Comparison of ENCODE assay signal across 9 cellular contexts in genomic region chr15:38440353-38441129, GRCh38. TPM values are rescaled to one million over a fixed set of nuclear protein-coding genes. Genes with fewer than 3 reads are reported as not detected.
DNase-seq lines count a peak whose midpoint lies in the region; ATAC-seq lines count a peak whose summit lies in the region.
"Had no signal": no experiment of that assay in that cellular context is flagged by ENCODE, and none has a peak within 500 bp of the region (broad histone marks: within the 10 kb centered on the region; RNA-seq: fewer than 3 reads in every experiment).

No MANE protein-coding gene starts in this region.

- H3K4me1 Mint-ChIP-seq in activated CD4-positive, alpha-beta T cell treated with anti-CD3 and anti-CD28 coated beads for 36 hours, result peaks cover 5% of the 10 kb centered on the region
- H3K4me1 Mint-ChIP-seq in effector memory CD8-positive, alpha-beta T cell (ENCODE audit: low read depth in 2 of 2), result peaks cover 3 to 6% of the 10 kb centered on the region in 2 donors

- H3K9ac ChIP-seq in BLaER1 (no peak overlapping the region), mesendoderm (ENCODE audit: low read length) (no peak overlapping the region)

- H4K5ac ChIP-seq in mesendoderm (ENCODE audit: low read length), result no peak overlapping the region

- H4K8ac ChIP-seq in mesendoderm (ENCODE audit: low read depth, low read length), result no peak overlapping the region

- H3K79me1 ChIP-seq in mesendoderm (ENCODE audit: low read length), result no peaks in the 10 kb centered on the region

- H3K9me3 ChIP-seq in BLaER1, result peaks cover 6% of the 10 kb centered on the region; the same call in 1 of the 2 replicates

- ATAC-seq in GM18907 (IDR thresholded peaks at IDR 0.05; ENCODE audit: unreplicated experiment) (peak; percentile 81), HG03196 (IDR thresholded peaks at IDR 0.05; ENCODE audit: unreplicated experiment) (peak; percentile 50)
- peak; percentile 90 for ATAC-seq in activated CD4-positive, alpha-beta T cell treated with anti-CD3 and anti-CD28 coated beads for 36 hours
- peak; percentile 98 for ATAC-seq in effector memory CD8-positive, alpha-beta T cell (replicated peaks)

- H3K4me2 ChIP-seq in BLaER1 (peak overlapping the region; percentile 79), mesendoderm (ENCODE audit: low read length) (no peak overlapping the region)

- intact Hi-C loops in activated CD4-positive, alpha-beta T cell treated with anti-CD3 and anti-CD28 coated beads for 36 hours (cut with DNase I, micrococcal nuclease), result loop anchor here (1.0 to 10.0 kb wide), 5 partner anchors 250 to 1140 kb away; partner anchors contain the start of gene THBS1 (in 1 of the 2)

- H2BK15ac ChIP-seq in mesendoderm (replicated peaks; ENCODE audit: low read depth), result no peak overlapping the region

- peak overlapping the region; percentile 23 for H3K27ac Mint-ChIP-seq in activated CD4-positive, alpha-beta T cell treated with anti-CD3 and anti-CD28 coated beads for 36 hours
- no peak overlapping the region for H3K27ac Mint-ChIP-seq in effector memory CD8-positive, alpha-beta T cell
- H3K27ac Mint-ChIP-seq: IgD-negative memory B cell had no signal

- H3K4ac ChIP-seq in mesendoderm (ENCODE audit: low read depth, low read length), result no peak overlapping the region

- CTCF ChIA-PET in activated CD4-positive, alpha-beta T cell treated with anti-CD3 and anti-CD28 coated beads for 36 hours (lab: Charles Lee), result interaction anchor here (0.6 to 5.7 kb wide), 48 partner anchors 10 to 1316 kb away, joined by 3 to 154 read pairs (median 5); partner anchors contain the start of genes FAM98B and RASGRP1

- peaks cover 26% of the 10 kb centered on the region for H3K4me1 ChIP-seq in BLaER1
- no peaks in the 10 kb centered on the region for H3K4me1 ChIP-seq in mesendoderm (ENCODE audit: control insufficient read depth, low read depth, low read length)

- WGBS in mesendoderm (ENCODE audit: extremely low coverage, insufficient coverage, low lambda C conversion rate), result no CpG with 5 or more reads among the region's 9 CpGs

- no peaks in the 10 kb centered on the region for H3K36me3 ChIP-seq in BLaER1
- no peaks in the 10 kb centered on the region for H3K36me3 ChIP-seq in mesendoderm (ENCODE audit: control insufficient read depth, insufficient read depth, low read length)

- H2AK5ac ChIP-seq in mesendoderm (ENCODE audit: low read length), result no peak overlapping the region

- H2BK5ac ChIP-seq in mesendoderm (ENCODE audit: low read length), result no peak overlapping the region

- POLR2A ChIA-PET in activated CD4-positive, alpha-beta T cell treated with anti-CD3 and anti-CD28 coated beads for 36 hours (lab: Charles Lee), result interaction anchor here (0.8 to 1.2 kb wide), 3 partner anchors 123 to 1140 kb away, joined by 3 to 4 read pairs (median 3); no protein-coding TSS in a partner anchor

- H3K9me3 Mint-ChIP-seq in activated CD4-positive, alpha-beta T cell treated with anti-CD3 and anti-CD28 coated beads for 36 hours (ENCODE audit: low read depth), result no peaks in the 10 kb centered on the region
- H3K9me3 Mint-ChIP-seq in effector memory CD8-positive, alpha-beta T cell, result no peaks in the 10 kb centered on the region

- no peaks in the 10 kb centered on the region for H3K79me2 ChIP-seq in mesendoderm (ENCODE audit: control insufficient read depth, insufficient read depth, low read length)

- DNase-seq in NCI-H460 (ENCODE audit: extremely low read depth, low read depth) (peak; percentile 54), mesendoderm (peak; percentile 85), stromal cell of bone marrow (ENCODE audit: low read depth) (peak; percentile 24)
- DNase-seq in activated CD4-positive, alpha-beta T cell treated with anti-CD3 and anti-CD28 coated beads for 36 hours, result peak; percentile 67
- DNase-seq in effector memory CD8-positive, alpha-beta T cell, result peak; percentile 42 to 48 (median 46)

- H3K27me3 ChIP-seq in BLaER1 (no peaks in the 10 kb centered on the region), mesendoderm (ENCODE audit: insufficient read depth, low read length, poor library complexity) (no peaks in the 10 kb centered on the region)

- no peaks in the 10 kb centered on the region for H4K20me1 ChIP-seq in BLaER1

- H2BK120ac ChIP-seq in mesendoderm (ENCODE audit: low read depth, low read length), result no peak overlapping the region

- no peak overlapping the region for H3K4me3 Mint-ChIP-seq in activated CD4-positive, alpha-beta T cell treated with anti-CD3 and anti-CD28 coated beads for 36 hours
- H3K4me3 Mint-ChIP-seq in effector memory CD8-positive, alpha-beta T cell, result no peak overlapping the region

- no peak overlapping the region for H3K56ac ChIP-seq in mesendoderm (ENCODE audit: low read length)

- no peaks in the 10 kb centered on the region for H3K36me3 Mint-ChIP-seq in activated CD4-positive, alpha-beta T cell treated with anti-CD3 and anti-CD28 coated beads for 36 hours (ENCODE audit: low read depth)
- peaks cover 2% of the 10 kb centered on the region for H3K36me3 Mint-ChIP-seq in effector memory CD8-positive, alpha-beta T cell (ENCODE audit: insufficient read depth)

- H3K4me3 ChIP-seq in BLaER1 (no peak overlapping the region), mesendoderm (ENCODE audit: low read length) (no peak overlapping the region)

- H3K23ac ChIP-seq in mesendoderm (ENCODE audit: low read length), result no peak overlapping the region

- H3K27ac ChIP-seq in BLaER1 (peak overlapping the region; percentile 56; the same call in 1 of the 2 replicates), mesendoderm (ENCODE audit: low read depth, low read length) (no peak overlapping the region)

- no peak overlapping the region for H3K18ac ChIP-seq in mesendoderm (ENCODE audit: low read length)

- peaks cover 14% of the 10 kb centered on the region for H3K27me3 Mint-ChIP-seq in activated CD4-positive, alpha-beta T cell treated with anti-CD3 and anti-CD28 coated beads for 36 hours
- H3K27me3 Mint-ChIP-seq in effector memory CD8-positive, alpha-beta T cell, result peaks cover 44 to 50% of the 10 kb centered on the region in 2 donors

RNA-seq across cellular contexts. Expression of gene FAM98B, which starts 13.4 kb away (rescaled TPM):
- total RNA-seq in NCI-H460 (2014; rRNA removed; shearing (Covaris generic)), result 17.8 and 19.9 TPM in 2 replicates
- 3.6 and 3.9 TPM in 2 replicates for polyA plus RNA-seq in NCI-H460 (2014; cell fraction: nucleus; rRNA removed)
- total RNA-seq in activated CD4-positive, alpha-beta T cell treated with anti-CD3 and anti-CD28 coated beads for 36 hours, result 10 to 100 TPM; 54.2 to 81.9 TPM
- polyA plus RNA-seq in mesendoderm (2013, experiment 1 of 2), result 55.1 TPM
- polyA plus RNA-seq in mesendoderm (2013, experiment 2 of 2), result 55.9 TPM

Comparison
In these comparisons a context has a peak if more than half of its experiments do, and no peak if none do; other contexts are left out.
1. DNase-seq: peak in every context shown above with its lines; median percentile 85 in mesendoderm; 67 in activated CD4-positive, alpha-beta T cell treated with anti-CD3 and anti-CD28 coated beads for 36 hours; 54 in NCI-H460; 46 in effector memory CD8-positive, alpha-beta T cell; 24 in stromal cell of bone marrow.